ENCODE assay signal across 8 cellular contexts in the genomic region with DNA sequence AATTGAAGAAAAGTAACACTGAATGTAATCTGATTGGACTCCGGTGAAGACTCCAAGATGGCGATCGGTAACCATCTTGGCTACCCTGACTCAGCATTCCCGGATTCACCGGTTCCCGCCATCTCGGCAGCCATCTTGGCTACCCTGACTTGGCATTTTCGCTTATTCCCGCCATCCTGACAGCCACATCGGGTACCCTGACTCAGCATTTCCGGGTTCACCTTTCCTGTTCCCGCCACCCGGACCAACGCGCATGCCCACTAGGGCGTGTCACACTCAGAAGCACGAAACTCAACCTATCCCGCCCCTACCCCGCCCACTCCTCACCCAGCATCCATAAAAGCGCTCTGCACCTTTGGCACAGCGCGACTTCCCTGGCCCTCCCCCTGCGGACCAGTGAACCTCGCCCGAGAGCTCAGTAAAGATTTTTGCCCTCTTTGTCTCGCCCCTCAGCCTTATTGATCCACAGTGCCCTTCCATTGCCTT. TPM values are rescaled to one million over a fixed set of nuclear protein-coding genes. Genes with fewer than 3 reads are reported as not detected.
A peak's percentile ranks its signal among the peaks of the same experiment; 100 is the strongest.
DNase-seq lines count a peak whose midpoint lies in the region; ATAC-seq and TF ChIP-seq lines count a peak whose summit lies in the region.

No MANE protein-coding gene starts in this region.

- no peak overlapping the region for H3K4me2 ChIP-seq in fibroblast of lung (ENCODE audit: extremely low read depth, insufficient read depth, low read length)

- peak; percentile 47 for ATAC-seq in GM19372 (IDR thresholded peaks at IDR 0.05; ENCODE audit: low read depth, unreplicated experiment)
- no peak for ATAC-seq in GM18520 (IDR thresholded peaks at IDR 0.05; ENCODE audit: unreplicated experiment)

- H3K4me3 ChIP-seq in fibroblast of lung (replicated peaks in 1 of 4; ENCODE audit: control extremely low read depth in 1 of 4, insufficient read depth in 1 of 4, low read depth in 3 of 4, low read length in 4 of 4) = peak overlapping the region in 1 of 4 experiments; percentile 36
- peak overlapping the region in 1 of 2 experiments; percentile 7 for H3K4me3 ChIP-seq in neutrophil (ENCODE audit: low read depth in 1 of 2, low read length in 1 of 2)

- no peaks in the 10 kb centered on the region for H4K20me1 ChIP-seq in fibroblast of lung (ENCODE audit: control insufficient read depth, extremely low read depth, insufficient read depth, low read length)

- no peak overlapping the region for H3K9ac ChIP-seq in fibroblast of lung (ENCODE audit: insufficient read depth, low read length)

- H3K27ac ChIP-seq in fibroblast of lung (ENCODE audit: insufficient read depth, low read length) (no peak overlapping the region), neutrophil (peak overlapping the region; percentile 27)

- H3K79me2 ChIP-seq in fibroblast of lung (ENCODE audit: control insufficient read depth, insufficient read depth, low read length) = peaks cover 9% of the 10 kb centered on the region

- H3K36me3 ChIP-seq in fibroblast of lung (ENCODE audit: control insufficient read depth, insufficient read depth, low read length) (no peaks in the 10 kb centered on the region), neutrophil (peaks cover 12% of the 10 kb centered on the region)

- H3K27me3 ChIP-seq in fibroblast of lung (ENCODE audit: control insufficient read depth, insufficient read depth, low read length) = no peaks in the 10 kb centered on the region
- H3K27me3 ChIP-seq in neutrophil = no peaks in the 10 kb centered on the region

- TF ChIP-seq CTCF in fibroblast of lung (conservative IDR thresholded peaks at IDR 0.05 in 1 of 2, IDR thresholded peaks at IDR 0.05 in 1 of 2; ENCODE audit: low read depth in 1 of 2, low read length in 2 of 2) = no peak
- TF ChIP-seq CTCF in neutrophil (IDR thresholded peaks at IDR 0.05) = no peak

- H3K4me1 ChIP-seq in fibroblast of lung (ENCODE audit: control insufficient read depth, extremely low read depth, insufficient read depth, low read length) (peaks cover 2% of the 10 kb centered on the region), neutrophil (ENCODE audit: control insufficient read depth in 1 of 2, insufficient read depth in 1 of 2, low read depth in 1 of 2, low read length in 1 of 2) (peaks cover 4% of the 10 kb centered on the region in 2 experiments)

- no peak overlapping the region for H2AFZ ChIP-seq in fibroblast of lung (ENCODE audit: low read length)

- peak; percentile 85 to 88 for DNase-seq in activated T-cell treated with anti-CD3 and anti-CD28 coated beads, Interleukin-2, amount 50 U/mL, for 48 hours
- DNase-seq in fibroblast of lung (ENCODE audit: low read depth in 2 of 2) (peak; percentile 80 to 81), ureter (ENCODE audit: low spot score) (peak; percentile 89), 8988T (no peak), EL (no peak)

- H3K9me3 ChIP-seq in fibroblast of lung (ENCODE audit: control insufficient read depth, insufficient read depth, low read depth, low read length) (no peaks in the 10 kb centered on the region), neutrophil (no peaks in the 10 kb centered on the region)

RNA-seq across cellular contexts. Expression of gene SPTLC1, which starts 17.2 kb away (rescaled TPM):
- total RNA-seq in fibroblast of lung (122 and 138 TPM in 2 replicates), ureter (77.7 TPM)
- 86.2 and 97.8 TPM in 2 replicates for polyA plus RNA-seq in fibroblast of lung
- 53.2 and 57.1 TPM in 2 replicates for polyA plus RNA-seq in fibroblast of lung (2012)
- polyA minus RNA-seq in fibroblast of lung (ENCODE audit: low replicate concordance) = 33.6 and 39.7 TPM in 2 replicates

Comparison
In these comparisons a context has a peak if more than half of its experiments do, and no peak if none do; other contexts are left out.
1. DNase-seq: peak in activated T-cell treated with anti-CD3 and anti-CD28 coated beads, Interleukin-2, amount 50 U/mL, for 48 hours (2 of 2), fibroblast of lung (2 of 2) and ureter (single experiment); none in 8988T (single experiment) and EL (single experiment).